In genomic region chr15:45167631-45168205, GRCh38 we compare ENCODE assay signal across 8 cellular contexts. TPM values are rescaled to one million over a fixed set of nuclear protein-coding genes. Genes with fewer than 3 reads are reported as not detected.
DNase-seq lines count a peak whose midpoint lies in the region; ATAC-seq and TF ChIP-seq lines count a peak whose summit lies in the region.

No MANE protein-coding gene starts in this region.

- no TSS peak for BruUV-seq in Calu3 (replicated peaks; lab: Mats Ljungman, UMichigan)

- H3K9ac ChIP-seq in SK-N-MC (ENCODE audit: insufficient read length) (peak overlapping the region; percentile 80), fibroblast of lung (ENCODE audit: insufficient read depth, low read length) (no peak overlapping the region)

- no peaks in the 10 kb centered on the region for H3K9me3 ChIP-seq in SK-N-MC (ENCODE audit: low read depth, low read length)
- H3K9me3 ChIP-seq in fibroblast of lung (ENCODE audit: control insufficient read depth, insufficient read depth, low read depth, low read length), result no peaks in the 10 kb centered on the region
- no peaks in the 10 kb centered on the region for H3K9me3 ChIP-seq in psoas muscle

- H3K36me3 ChIP-seq in SK-N-MC (ENCODE audit: insufficient read depth, low read length) (no peaks in the 10 kb centered on the region; the same call in 1 of the 2 replicates), fibroblast of lung (ENCODE audit: control insufficient read depth, insufficient read depth, low read length) (no peaks in the 10 kb centered on the region), psoas muscle (ENCODE audit: insufficient read depth in 1 of 2, low read depth in 1 of 2) (no peaks in the 10 kb centered on the region)

- no peak overlapping the region for H3K27ac Mint-ChIP-seq in Calu3 (ENCODE audit: unreplicated experiment)

- peak overlapping the region; percentile 96 for H3K27ac ChIP-seq in SK-N-MC
- no peak overlapping the region for H3K27ac ChIP-seq in fibroblast of lung (ENCODE audit: insufficient read depth, low read length)
- H3K27ac ChIP-seq in psoas muscle, result peak overlapping the region; percentile 95

- no peak for TF ChIP-seq CTCF in Calu3 (IDR thresholded peaks at IDR 0.05; ENCODE audit: unreplicated experiment)
- no peak for TF ChIP-seq CTCF in fibroblast of lung (conservative IDR thresholded peaks at IDR 0.05 in 1 of 2, IDR thresholded peaks at IDR 0.05 in 1 of 2; ENCODE audit: low read depth in 1 of 2, low read length in 2 of 2)
- no peak for TF ChIP-seq CTCF in psoas muscle (IDR thresholded peaks at IDR 0.05)

- H3K4me1 Mint-ChIP-seq in Calu3 (ENCODE audit: low read depth, unreplicated experiment), result peaks cover 7% of the 10 kb centered on the region

- CTCF ChIA-PET in Calu3 (lab: Charles Lee), result interaction anchor here (0.7 kb wide), 1 partner anchor 99 kb away, joined by 3 read pairs; no protein-coding TSS in a partner anchor

- H3K9me3 Mint-ChIP-seq in Calu3 (ENCODE audit: low read depth, unreplicated experiment), result no peaks in the 10 kb centered on the region

- H3K79me2 ChIP-seq in fibroblast of lung (ENCODE audit: control insufficient read depth, insufficient read depth, low read length), result no peaks in the 10 kb centered on the region

- no peaks in the 10 kb centered on the region for H3K27me3 Mint-ChIP-seq in Calu3 (ENCODE audit: unreplicated experiment)

- H3K27me3 ChIP-seq in fibroblast of lung (ENCODE audit: control insufficient read depth, insufficient read depth, low read length) (no peaks in the 10 kb centered on the region), psoas muscle (ENCODE audit: insufficient read depth in 3 of 3, low read length in 2 of 3) (no peaks in the 10 kb centered on the region)

- peak in 2 of 4 donors; percentile 4 to 12 for ATAC-seq in psoas muscle

- peak overlapping the region; percentile 25 for H3K4me2 ChIP-seq in fibroblast of lung (ENCODE audit: extremely low read depth, insufficient read depth, low read length)

- no peak overlapping the region for H2AFZ ChIP-seq in fibroblast of lung (ENCODE audit: low read length)

- H3K4me1 ChIP-seq in fibroblast of lung (ENCODE audit: control insufficient read depth, extremely low read depth, insufficient read depth, low read length) (peaks cover 8% of the 10 kb centered on the region), psoas muscle (no peaks in the 10 kb centered on the region)

- intact Hi-C loops in Calu3 (cut with micrococcal nuclease; ENCODE audit: unreplicated experiment) (no loop called here), psoas muscle (cut with DNase I) (loop anchor here (2.0 to 10.0 kb wide), 3 partner anchors 111 to 427 kb away; no protein-coding TSS in a partner anchor)

- H3K4me3 Mint-ChIP-seq in Calu3 (ENCODE audit: low read depth, unreplicated experiment), result peak overlapping the region; percentile 36

- H4K20me1 ChIP-seq in fibroblast of lung (ENCODE audit: control insufficient read depth, extremely low read depth, insufficient read depth, low read length), result no peaks in the 10 kb centered on the region

- WGBS in psoas muscle, 3 donors, result 48 to 66% (median 49%) methylated on average over 9 of the region's 9 CpGs

- no peak for DNase-seq in Calu3
- no peak for DNase-seq in SK-N-MC (ENCODE audit: low read depth, low spot score)
- DNase-seq in fibroblast of lung (ENCODE audit: low read depth in 2 of 2), result no peak
- no peak for DNase-seq in psoas muscle
- DNase-seq in AG08395 (ENCODE audit: low spot score), result no peak
- DNase-seq in retina, result no peak
- no peak for DNase-seq in NOMO-1 (lab: John Stamatoyannopoulos, UW; ENCODE audit: unreplicated experiment in 2 of 2)
- DNase-seq in DMS 273 treated with DMSO at 0.1 percent for 48 hours (lab: John Stamatoyannopoulos, UW), result no peak

- H3K4me3 ChIP-seq in SK-N-MC, result peak overlapping the region; percentile 79
- H3K4me3 ChIP-seq in fibroblast of lung (replicated peaks in 1 of 4; ENCODE audit: control extremely low read depth in 1 of 4, insufficient read depth in 1 of 4, low read depth in 3 of 4, low read length in 4 of 4), result peak overlapping the region; percentile 17 to 69 (median 54)
- peak overlapping the region; percentile 71 for H3K4me3 ChIP-seq in psoas muscle

- H3K36me3 Mint-ChIP-seq in Calu3 (ENCODE audit: insufficient read depth, unreplicated experiment), result peaks cover 5% of the 10 kb centered on the region

RNA-seq across cellular contexts. Expression of gene SHF, which starts 20.0 kb away (rescaled TPM):
- total RNA-seq in Calu3 (2022) (6.0 and 7.3 TPM in 2 replicates), fibroblast of lung (3.3 and 3.6 TPM in 2 replicates), psoas muscle (1 to 10 TPM; 1.4 to 4.0 (median 2.1) TPM)
- polyA plus RNA-seq in fibroblast of lung (0.82 and 0.85 TPM in 2 replicates), psoas muscle (1 to 10 TPM in 2 of 3 donors, under 1 TPM in 1; 0.73 to 2.0 (median 1.7) TPM)
- 1.3 and 1.5 TPM in 2 replicates for polyA plus RNA-seq in fibroblast of lung (2012)
- polyA minus RNA-seq in fibroblast of lung (ENCODE audit: low replicate concordance), result 7.0 TPM in 1 of 2 replicates, not detected in the other

RNA-seq across cellular contexts. Expression of gene DUOX1, which starts 37.9 kb away (rescaled TPM):
- total RNA-seq in Calu3 (2022), result 1.2 and 1.4 TPM in 2 replicates
- not detected in 2 replicates for total RNA-seq in fibroblast of lung
- not detected in 2 replicates for polyA plus RNA-seq in fibroblast of lung
- polyA plus RNA-seq in fibroblast of lung (2012), result 0.05 TPM in 2 replicates
- polyA minus RNA-seq in fibroblast of lung (ENCODE audit: low replicate concordance), result not detected in 2 replicates
- total RNA-seq in psoas muscle, result under 1 TPM; 0.46 to 0.94 (median 0.59) TPM
- polyA plus RNA-seq in psoas muscle, result under 1 TPM; 0.03 to 0.18 (median 0.17) TPM

RNA-seq across cellular contexts. Expression of gene DUOXA1, which starts 38.0 kb away (rescaled TPM):
- total RNA-seq in Calu3 (2022), result not detected in 2 replicates
- not detected in 2 replicates for total RNA-seq in fibroblast of lung
- polyA plus RNA-seq in fibroblast of lung, result not detected in 2 replicates
- polyA plus RNA-seq in fibroblast of lung (2012), result not detected in 2 replicates
- polyA minus RNA-seq in fibroblast of lung (ENCODE audit: low replicate concordance), result not detected in 2 replicates
- total RNA-seq in psoas muscle, result under 1 TPM in 2 of 4 donors, not detected in 2; 0.44 to 0.56 TPM
- polyA plus RNA-seq in psoas muscle, result under 1 TPM in 2 of 3 donors, not detected in 1; 0.04 to 0.05 TPM

RNA-seq across cellular contexts. Expression of gene DUOXA2, which starts 53.6 kb away (rescaled TPM):
- total RNA-seq in Calu3 (2022) (0.34 TPM in 1 of 2 replicates, not detected in the other), fibroblast of lung (not detected in 2 replicates), psoas muscle (not detected)
- polyA plus RNA-seq in fibroblast of lung (not detected in 2 replicates), psoas muscle (under 1 TPM in 1 of 3 donors, not detected in 2; 0.11 TPM)
- polyA plus RNA-seq in fibroblast of lung (2012), result not detected in 2 replicates
- polyA minus RNA-seq in fibroblast of lung (ENCODE audit: low replicate concordance), result 0.22 TPM in 1 of 2 replicates, not detected in the other

RNA-seq across cellular contexts. Expression of gene DUOX2, which starts 53.7 kb away (rescaled TPM):
- total RNA-seq in Calu3 (2022) (0.21 and 1.2 TPM in 2 replicates), fibroblast of lung (not detected in 2 replicates), psoas muscle (under 1 TPM in 2 of 4 donors, not detected in 2; 0.04 to 0.73 TPM)
- polyA plus RNA-seq in fibroblast of lung (not detected in 2 replicates), psoas muscle (under 1 TPM; 0.01 to 0.06 (median 0.01) TPM)
- polyA plus RNA-seq in fibroblast of lung (2012), result not detected in 2 replicates
- polyA minus RNA-seq in fibroblast of lung (ENCODE audit: low replicate concordance), result not detected in 2 replicates
